Comparison of ENCODE assay signal across 8 cellular contexts in genomic region chr1:46183119-46183842, GRCh38. TPM values are rescaled to one million over a fixed set of nuclear protein-coding genes. Genes with fewer than 3 reads are reported as not detected.
DNase-seq lines count a peak whose midpoint lies in the region; ATAC-seq, FAIRE-seq and TF ChIP-seq lines count a peak whose summit lies in the region.

No MANE protein-coding gene starts in this region.

- FAIRE-seq in A549 (lab: Jason Lieb, UNC): no peak

- intact Hi-C loops in adrenal gland (cut with DNase I) (no loop called here), right cardiac atrium (cut with DNase I) (no loop called here), stomach (cut with DNase I; ENCODE audit: low total_unique reads) (no loop called here)

- CTCF ChIA-PET in A549 (lab: Yijun Ruan, JAX): interaction anchor here (1.0 to 14.4 kb wide), 7 partner anchors 12 to 147 kb away, joined by 3 to 181 read pairs (median 5); no protein-coding TSS in a partner anchor

- H3K4me2 ChIP-seq in A549: peak overlapping the region; percentile 66

- peak overlapping the region; percentile 89 to 91 for H3K27ac ChIP-seq in A549
- H3K27ac ChIP-seq in adrenal gland: peak overlapping the region; percentile 63 to 93 (median 90)
- H3K27ac ChIP-seq in right cardiac atrium (ENCODE audit: low read length): peak overlapping the region; percentile 85
- H3K27ac ChIP-seq in stomach: peak overlapping the region; percentile 85 to 90 (median 88)

- ATAC-seq in A549: peak; percentile 70 to 80
- ATAC-seq in right cardiac atrium: peak; percentile 54 to 68
- ATAC-seq in HG02759 (IDR thresholded peaks at IDR 0.05; ENCODE audit: unreplicated experiment): no peak

- no peaks in the 10 kb centered on the region for H3K9me3 ChIP-seq in A549
- no peaks in the 10 kb centered on the region for H3K9me3 ChIP-seq in adrenal gland (replicated peaks in 1 of 3)
- no peaks in the 10 kb centered on the region for H3K9me3 ChIP-seq in right cardiac atrium (ENCODE audit: control insufficient read depth, low read length)
- H3K9me3 ChIP-seq in stomach: no peaks in the 10 kb centered on the region

- H3K36me3 ChIP-seq in adrenal gland (replicated peaks in 1 of 2) (peaks cover 0 to 5% of the 10 kb centered on the region in 2 donors), stomach (peaks cover 0 to 20% (median 16%) of the 10 kb centered on the region in 4 donors)

- H3K4me1 ChIP-seq in A549 (peaks cover 46% of the 10 kb centered on the region), adrenal gland (replicated peaks in 1 of 2) (peaks cover 4 to 22% of the 10 kb centered on the region in 2 donors), right cardiac atrium (ENCODE audit: control insufficient read depth, insufficient read depth, low read length) (peaks cover 13% of the 10 kb centered on the region), stomach (peaks cover 35 to 79% (median 67%) of the 10 kb centered on the region in 4 donors)

- TF ChIP-seq POLR2A in A549 (IDR thresholded peaks at IDR 0.05; ENCODE audit: low read length) (no peak), adrenal gland (IDR thresholded peaks at IDR 0.05) (peak in 1 of 2 donors; percentile 53), stomach (IDR thresholded peaks at IDR 0.05) (no peak)

- DNase-seq in A549 (ENCODE audit: low read depth in 1 of 2, low spot score in 1 of 2): peak; percentile 74 to 83
- DNase-seq in adrenal gland: peak; percentile 91 to 98 (median 97)
- DNase-seq in right cardiac atrium: peak; percentile 75 to 80 (median 80)
- peak; percentile 94 for DNase-seq in stomach
- no peak for DNase-seq in OCI-M2 (lab: John Stamatoyannopoulos, UW; ENCODE audit: unreplicated experiment)
- DNase-seq in NCI-H2227 (lab: John Stamatoyannopoulos, UW; ENCODE audit: unreplicated experiment): no peak

- H3K27me3 ChIP-seq in adrenal gland (no peaks in the 10 kb centered on the region), right cardiac atrium (ENCODE audit: control insufficient read depth, insufficient read depth) (no peaks in the 10 kb centered on the region), stomach (no peaks in the 10 kb centered on the region)

- H3K4me3 ChIP-seq in A549 (no peak overlapping the region; the same call in 2 of the 3 replicates), adrenal gland (no peak overlapping the region), right cardiac atrium (ENCODE audit: low read length) (no peak overlapping the region), stomach (peak overlapping the region in 1 of 4 donors; percentile 37)

- POLR2A ChIA-PET in A549 (lab: Yijun Ruan, JAX): interaction anchor here (1.2 to 1.3 kb wide), 2 partner anchors 12 to 40 kb away, joined by 3 to 6 read pairs; no protein-coding TSS in a partner anchor

- no peak for TF ChIP-seq RAD21 in A549 (conservative IDR thresholded peaks at IDR 0.05 in 1 of 2, IDR thresholded peaks at IDR 0.05 in 1 of 2)
- peak; percentile 24 for TF ChIP-seq RAD21 in Ishikawa (IDR thresholded peaks at IDR 0.05; ENCODE audit: low read depth)

- TF ChIP-seq CTCF in A549 (IDR thresholded peaks at IDR 0.05) (no peak), adrenal gland (IDR thresholded peaks at IDR 0.05) (no peak), stomach (IDR thresholded peaks at IDR 0.05) (no peak)

- WGBS in A549 (ENCODE audit: missing lambda C conversion rate): 32% methylated on average over 6 of the region's 7 CpGs
- WGBS in adrenal gland, 4 donors: 39 to 68% (median 46%) methylated on average over 3 to 7 of the region's 7 CpGs
- WGBS in right cardiac atrium: 50% methylated on average over 7 of the region's 7 CpGs
- 27 to 47% (median 33%) methylated on average over 7 of the region's 7 CpGs for WGBS in stomach, 5 donors

- no peak for TF ChIP-seq EP300 in A549 (IDR thresholded peaks at IDR 0.05)
- TF ChIP-seq EP300 in Ishikawa (IDR thresholded peaks at IDR 0.05; ENCODE audit: borderline replicate concordance): peak; percentile 93
- TF ChIP-seq EP300 in stomach (IDR thresholded peaks at IDR 0.05): no peak

TF ChIP-seq in A549, 52 proteins besides CTCF, POLR2A, EP300 and RAD21 (continues in another document):
- TF ChIP-seq GATA3 (IDR thresholded peaks at IDR 0.05; ENCODE audit: borderline replicate concordance) (0 out of 2 replicates have a peak, but pooled peaks have one; percentile 17), ESRRA (IDR thresholded peaks at IDR 0.05; ENCODE audit: borderline replicate concordance, low read length) (0 out of 2 replicates have a peak, but pooled peaks have one; percentile 35), PHF8 (IDR thresholded peaks at IDR 0.05; ENCODE audit: borderline replicate concordance, low read depth) (no peak)

TF ChIP-seq in Ishikawa, 13 proteins besides CTCF, POLR2A, EP300 and RAD21 (continues in another document):
- TF ChIP-seq USF1 (IDR thresholded peaks at IDR 0.05): peak; percentile 24; the same call in 1 of the 2 replicates
- TF ChIP-seq EGR1 (IDR thresholded peaks at IDR 0.05): no peak
- TF ChIP-seq NFIC (IDR thresholded peaks at IDR 0.05): peak; percentile 92
- TF ChIP-seq, protein P1, sequence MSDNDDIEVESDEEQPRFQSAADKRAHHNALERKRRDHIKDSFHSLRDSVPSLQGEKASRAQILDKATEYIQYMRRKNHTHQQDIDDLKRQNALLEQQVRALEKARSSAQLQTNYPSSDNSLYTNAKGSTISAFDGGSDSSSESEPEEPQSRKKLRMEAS (IDR thresholded peaks at IDR 0.05): peak; percentile 61; the same call in 1 of the 2 replicates
- TF ChIP-seq TAF1 (IDR thresholded peaks at IDR 0.05; ENCODE audit: low read depth): peak; percentile 42; the same call in 1 of the 2 replicates

RNA-seq across cellular contexts. Expression of gene P3R3URF, which starts 7.0 kb away (rescaled TPM):
- not detected in 2 replicates for polyA plus RNA-seq in A549 (2011; rRNA removed)
- polyA plus RNA-seq in A549 (2012; cell fraction: cytosol; rRNA removed): not detected in 2 replicates
- polyA plus RNA-seq in A549 (2012; cell fraction: nucleus; rRNA removed): not detected in 2 replicates
- polyA plus RNA-seq in A549 (2017; fragmentation: RNase III; extraction: RNeasy Plus Mini Kit Qiagen cat#74134 plus additional on column Dnase treatment): not detected in 3 replicates
- not detected in 2 replicates for polyA minus RNA-seq in A549 (2011; rRNA and poly(A)+ RNA removed)
- not detected for total RNA-seq in adrenal gland
- not detected for polyA plus RNA-seq in adrenal gland
- total RNA-seq in right cardiac atrium: not detected
- polyA plus RNA-seq in right cardiac atrium: not detected
- not detected for total RNA-seq in stomach
- polyA plus RNA-seq in stomach: not detected

RNA-seq across cellular contexts. Expression of gene TSPAN1, which starts 8.4 kb away (rescaled TPM):
- polyA plus RNA-seq in A549 (2011; rRNA removed): 2.1 and 3.1 TPM in 2 replicates
- polyA plus RNA-seq in A549 (2012; cell fraction: cytosol; rRNA removed): 1.6 TPM in 2 replicates
- polyA plus RNA-seq in A549 (2012; cell fraction: nucleus; rRNA removed): 2.3 and 2.6 TPM in 2 replicates
- polyA plus RNA-seq in A549 (2017; fragmentation: RNase III; extraction: RNeasy Plus Mini Kit Qiagen cat#74134 plus additional on column Dnase treatment): 1.8 to 3.1 TPM (median 2.1 TPM) in 3 replicates
- polyA minus RNA-seq in A549 (2011; rRNA and poly(A)+ RNA removed): 1.7 and 1.8 TPM in 2 replicates
- 10 to 100 TPM in 5 of 8 donors, 1 to 10 TPM in 3; 3.2 to 44.6 (median 12.3) TPM for total RNA-seq in adrenal gland
- polyA plus RNA-seq in adrenal gland: 1 to 10 TPM; 4.7 to 8.2 (median 6.5) TPM
- total RNA-seq in right cardiac atrium: 1 to 10 TPM; 1.0 to 2.4 (median 1.5) TPM
- polyA plus RNA-seq in right cardiac atrium: 1.3 TPM
- total RNA-seq in stomach: 100 to 1,000 TPM in 2 of 5 donors, 10 to 100 TPM in 3; 52.1 to 154 (median 79.9) TPM
- 100 to 1,000 TPM in 1 of 3 donors, 10 to 100 TPM in 2; 35.9 to 131 (median 38.5) TPM for polyA plus RNA-seq in stomach

RNA-seq across cellular contexts. Expression of gene POMGNT1, which starts 15.0 kb away (rescaled TPM):
- polyA plus RNA-seq in A549 (2011; rRNA removed) (33.5 and 39.5 TPM in 2 replicates), A549 (2017; fragmentation: RNase III; extraction: RNeasy Plus Mini Kit Qiagen cat#74134 plus additional on column Dnase treatment) (32.4 to 33.4 TPM (median 33.1 TPM) in 3 replicates), adrenal gland (100 to 1,000 TPM in 2 of 3 donors, 10 to 100 TPM in 1; 73.0 to 149 (median 101) TPM), right cardiac atrium (60.0 TPM), stomach (10 to 100 TPM; 32.1 to 41.5 (median 40.3) TPM)
- polyA plus RNA-seq in A549 (2012; cell fraction: cytosol; rRNA removed): 44.3 and 53.4 TPM in 2 replicates
- polyA plus RNA-seq in A549 (2012; cell fraction: nucleus; rRNA removed): 67.7 and 76.5 TPM in 2 replicates
- polyA minus RNA-seq in A549 (2011; rRNA and poly(A)+ RNA removed): 51.7 and 54.5 TPM in 2 replicates
- total RNA-seq in adrenal gland (100 to 1,000 TPM in 2 of 8 donors, 10 to 100 TPM in 6; 44.6 to 126 (median 81.9) TPM), right cardiac atrium (10 to 100 TPM; 82.7 to 91.1 (median 87.2) TPM), stomach (10 to 100 TPM in 4 of 5 donors, 1 to 10 TPM in 1; 2.9 to 47.3 (median 30.9) TPM)

RNA-seq across cellular contexts. Expression of gene LURAP1, which starts 19.9 kb away (rescaled TPM):
- polyA plus RNA-seq in A549 (2011; rRNA removed) (not detected in 2 replicates), A549 (2017; fragmentation: RNase III; extraction: RNeasy Plus Mini Kit Qiagen cat#74134 plus additional on column Dnase treatment) (not detected in 3 replicates), adrenal gland (1 to 10 TPM; 3.3 to 7.4 (median 5.0) TPM), right cardiac atrium (3.8 TPM), stomach (1 to 10 TPM; 2.9 to 4.4 (median 3.4) TPM)
- not detected in 2 replicates for polyA plus RNA-seq in A549 (2012; cell fraction: cytosol; rRNA removed)
- not detected in 2 replicates for polyA plus RNA-seq in A549 (2012; cell fraction: nucleus; rRNA removed)
- not detected in 2 replicates for polyA minus RNA-seq in A549 (2011; rRNA and poly(A)+ RNA removed)
- total RNA-seq in adrenal gland (10 to 100 TPM in 1 of 8 donors, 1 to 10 TPM in 7; 6.2 to 10.0 (median 9.0) TPM), right cardiac atrium (1 to 10 TPM; 4.3 to 7.0 (median 5.6) TPM), stomach (10 to 100 TPM in 1 of 5 donors, 1 to 10 TPM in 3, not detected in 1; 1.2 to 30.8 (median 6.0) TPM)

RNA-seq across cellular contexts. Expression of gene PIK3R3, which starts 50.9 kb away (rescaled TPM):
- polyA plus RNA-seq in A549 (2011; rRNA removed) (1.6 and 2.2 TPM in 2 replicates), A549 (2017; fragmentation: RNase III; extraction: RNeasy Plus Mini Kit Qiagen cat#74134 plus additional on column Dnase treatment) (1.8 to 2.1 TPM (median 2.0 TPM) in 3 replicates), adrenal gland (10 to 100 TPM; 11.1 to 25.4 (median 16.7) TPM), right cardiac atrium (20.0 TPM), stomach (1 to 10 TPM; 3.4 to 4.9 (median 3.7) TPM)
- polyA plus RNA-seq in A549 (2012; cell fraction: cytosol; rRNA removed): 0.40 and 0.48 TPM in 2 replicates
- polyA plus RNA-seq in A549 (2012; cell fraction: nucleus; rRNA removed): 0.42 and 0.73 TPM in 2 replicates
- polyA minus RNA-seq in A549 (2011; rRNA and poly(A)+ RNA removed): 2.0 and 2.2 TPM in 2 replicates
- total RNA-seq in adrenal gland (10 to 100 TPM; 17.2 to 47.3 (median 22.8) TPM), right cardiac atrium (10 to 100 TPM; 30.5 to 49.8 (median 38.7) TPM), stomach (10 to 100 TPM; 10.4 to 33.8 (median 15.2) TPM)

Comparison
In these comparisons a context has a peak if more than half of its experiments do, and no peak if none do; other contexts are left out.
1. DNase-seq: peak in A549 (2 of 2), adrenal gland (7 of 7), right cardiac atrium (3 of 3) and stomach (single experiment); none in OCI-M2 (single experiment) and NCI-H2227 (single experiment).
2. Peak in every context shown above with its lines, with median percentiles within 50 percentile points of each other: H3K27ac ChIP-seq.